Comparison of ENCODE assay signal across 25 cellular contexts in the genomic region with DNA sequence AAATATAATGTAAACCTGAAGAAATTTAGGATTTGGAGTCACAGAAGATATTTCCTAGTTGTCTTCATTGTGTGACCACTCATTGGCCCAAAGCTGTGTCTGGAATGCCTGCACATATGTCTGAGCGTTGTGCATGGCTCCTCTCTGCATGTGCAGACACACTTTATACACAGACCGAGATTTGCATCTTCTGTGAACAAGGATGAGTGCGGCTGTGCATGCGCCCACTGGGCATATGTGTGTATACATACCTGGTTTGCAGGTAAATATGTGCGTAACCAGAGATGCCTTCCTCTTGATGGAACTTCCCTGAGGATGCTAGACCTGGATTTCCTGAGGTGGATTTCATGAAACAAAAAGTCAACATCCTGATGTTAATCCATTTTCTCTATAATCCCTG. TPM values are rescaled to one million over a fixed set of nuclear protein-coding genes. Genes with fewer than 3 reads are reported as not detected.
A peak's percentile ranks its signal among the peaks of the same experiment; 100 is the strongest.
DNase-seq lines count a peak whose midpoint lies in the region; ATAC-seq, FAIRE-seq and TF ChIP-seq lines count a peak whose summit lies in the region.
"Had no signal": no experiment of that assay in that cellular context is flagged by ENCODE, and none has a peak within 500 bp of the region (broad histone marks: within the 10 kb centered on the region; RNA-seq: fewer than 3 reads in every experiment).

No MANE protein-coding gene starts in this region.

- H3K4me3 ChIP-seq in suprapubic skin = no peak overlapping the region
- H3K4me3 ChIP-seq in pancreas = no peak overlapping the region
- H3K4me3 ChIP-seq: SK-N-MC had no signal

- peaks cover 22% of the 10 kb centered on the region for H3K4me1 Mint-ChIP-seq in activated CD8-positive, alpha-beta memory T cell treated with anti-CD3 and anti-CD28 coated beads, Interleukin-2, amount 10 ng/mL, durations not matched to agents 7 days and 5 days
- peaks cover 52% of the 10 kb centered on the region for H3K4me1 Mint-ChIP-seq in WTC11

- H3K27me3 ChIP-seq in suprapubic skin (no peaks in the 10 kb centered on the region), pancreas (no peaks in the 10 kb centered on the region)

- 94% methylated on average over 5 of the region's 5 CpGs for WGBS in suprapubic skin
- 89 to 93% methylated on average over 5 of the region's 5 CpGs for WGBS in pancreas, 2 donors

- TF ChIP-seq POLR2A in suprapubic skin (IDR thresholded peaks at IDR 0.05) = no peak

- H3K36me3 ChIP-seq in suprapubic skin (no peaks in the 10 kb centered on the region), pancreas (no peaks in the 10 kb centered on the region)

- no peak overlapping the region for H3K4me3 Mint-ChIP-seq in activated CD8-positive, alpha-beta memory T cell treated with anti-CD3 and anti-CD28 coated beads, Interleukin-2, amount 10 ng/mL, durations not matched to agents 7 days and 5 days
- no peak overlapping the region for H3K4me3 Mint-ChIP-seq in WTC11
- H3K4me3 Mint-ChIP-seq: B cell; CD8-positive, alpha-beta memory T cell had no signal

- no peak for ATAC-seq in activated CD8-positive, alpha-beta memory T cell treated with anti-CD3 and anti-CD28 coated beads, Interleukin-2, amount 10 ng/mL, durations not matched to agents 7 days and 5 days
- ATAC-seq in WTC11 (no peak), pancreas (no peak)

- TF ChIP-seq CTCF in WTC11 (IDR thresholded peaks at IDR 0.05) (no peak), suprapubic skin (IDR thresholded peaks at IDR 0.05) (no peak), pancreas (IDR thresholded peaks at IDR 0.05) (no peak)

- peaks cover 1% of the 10 kb centered on the region for H3K36me3 Mint-ChIP-seq in activated CD8-positive, alpha-beta memory T cell treated with anti-CD3 and anti-CD28 coated beads, Interleukin-2, amount 10 ng/mL, durations not matched to agents 7 days and 5 days
- H3K36me3 Mint-ChIP-seq in WTC11 = no peaks in the 10 kb centered on the region

- no peak overlapping the region for H3K27ac Mint-ChIP-seq in activated CD8-positive, alpha-beta memory T cell treated with anti-CD3 and anti-CD28 coated beads, Interleukin-2, amount 10 ng/mL, durations not matched to agents 7 days and 5 days
- peak overlapping the region; percentile 19; the same call in 1 of the 2 replicates for H3K27ac Mint-ChIP-seq in WTC11
- H3K27ac Mint-ChIP-seq: B cell had no signal

- CTCF ChIA-PET in activated CD8-positive, alpha-beta memory T cell treated with anti-CD3 and anti-CD28 coated beads, Interleukin-2, amount 10 ng/mL, durations not matched to agents 7 days and 5 days (lab: Charles Lee) = no interaction called here
- CTCF ChIA-PET in WTC11 (lab: Charles Lee) = no interaction called here

- H3K9me3 Mint-ChIP-seq in activated CD8-positive, alpha-beta memory T cell treated with anti-CD3 and anti-CD28 coated beads, Interleukin-2, amount 10 ng/mL, durations not matched to agents 7 days and 5 days (ENCODE audit: low read depth) = no peaks in the 10 kb centered on the region
- no peaks in the 10 kb centered on the region for H3K9me3 Mint-ChIP-seq in WTC11
- H3K9me3 Mint-ChIP-seq: CD8-positive, alpha-beta memory T cell had no signal

- H3K9me3 ChIP-seq in suprapubic skin (no peaks in the 10 kb centered on the region), pancreas (no peaks in the 10 kb centered on the region)

- TF ChIP-seq EP300 in suprapubic skin (IDR thresholded peaks at IDR 0.05) = no peak

- H3K4me1 ChIP-seq in suprapubic skin (peaks cover 62% of the 10 kb centered on the region), pancreas (peaks cover 0 to 14% (median 0%) of the 10 kb centered on the region in 3 donors)

- intact Hi-C loops in pancreas (cut with DNase I) = no loop called here

- no peak for FAIRE-seq in pancreas (lab: Jason Lieb, UNC)
- FAIRE-seq: GM12891, RCC 7860 had no signal

- H3K27me3 Mint-ChIP-seq in activated CD8-positive, alpha-beta memory T cell treated with anti-CD3 and anti-CD28 coated beads, Interleukin-2, amount 10 ng/mL, durations not matched to agents 7 days and 5 days = no peaks in the 10 kb centered on the region
- H3K27me3 Mint-ChIP-seq in WTC11 (ENCODE audit: low read depth) = no peaks in the 10 kb centered on the region
- H3K27me3 Mint-ChIP-seq: B cell; CD8-positive, alpha-beta memory T cell had no signal

- POLR2A ChIA-PET in WTC11 (lab: Charles Lee) = interaction anchor here (0.6 kb wide), 1 partner anchor 811 kb away, joined by 6 read pairs; no protein-coding TSS in a partner anchor

- DNase-seq in activated CD8-positive, alpha-beta memory T cell treated with anti-CD3 and anti-CD28 coated beads, Interleukin-2, amount 10 ng/mL, durations not matched to agents 7 days and 5 days = peak; percentile 30
- DNase-seq in activated CD8-positive, alpha-beta memory T cell treated with anti-CD3 and anti-CD28 coated beads, Interleukin-2, amount 50 U/mL, for 4 hours = no peak
- no peak for DNase-seq in WTC11 (ENCODE audit: low spot score)
- DNase-seq in epithelial cell of prostate (ENCODE audit: low read depth, low spot score) = no peak
- DNase-seq in suprapubic skin (ENCODE audit: low spot score in 2 of 2) = peak; percentile 26 to 28
- DNase-seq in pancreas = no peak
- DNase-seq in GM19240 (ENCODE audit: insufficient read length, low spot score) = no peak
- DNase-seq: CD8-positive, alpha-beta memory T cell; DMS 273 treated with DMSO at 0.1 percent for 48 hours; DMS79 treated with DMSO at 0.1 percent for 48 hours; GF-D8; NCI-H1048; NCI-H1417; NCI-H1694 treated with DMSO at 0.1 percent for 48 hours; NCI-H2081; NCI-H2171; NCI-H226; NCI-H510A; NCI-H774; SIG-M5 had no signal

- peak overlapping the region; percentile 65 for H3K27ac ChIP-seq in epithelial cell of prostate
- H3K27ac ChIP-seq in suprapubic skin = no peak overlapping the region
- H3K27ac ChIP-seq in pancreas = no peak overlapping the region
- H3K27ac ChIP-seq: C4-2B, SK-N-MC had no signal

TF ChIP-seq in WTC11, 78 proteins besides CTCF, POLR2A, EP300 and RAD21 (continues in another document):
- TF ChIP-seq CREB1 (CRISPR knock-in tag; IDR thresholded peaks at IDR 0.05) (no peak), FOXK1 (CRISPR knock-in tag; IDR thresholded peaks at IDR 0.05) (no peak), ELF4 (CRISPR knock-in tag; IDR thresholded peaks at IDR 0.05; ENCODE audit: low read depth) (no peak), ZNF219 (CRISPR knock-in tag; IDR thresholded peaks at IDR 0.05; ENCODE audit: borderline replicate concordance) (no peak), ZNF671 (CRISPR knock-in tag; IDR thresholded peaks at IDR 0.05) (no peak), SP1 (CRISPR knock-in tag; conservative IDR thresholded peaks at IDR 0.05) (no peak), GRHL2 (CRISPR knock-in tag; IDR thresholded peaks at IDR 0.05; ENCODE audit: insufficient replicate concordance, severe bottlenecking) (no peak), ATF1 (CRISPR knock-in tag; IDR thresholded peaks at IDR 0.05) (no peak)
- TF ChIP-seq, protein P1, sequence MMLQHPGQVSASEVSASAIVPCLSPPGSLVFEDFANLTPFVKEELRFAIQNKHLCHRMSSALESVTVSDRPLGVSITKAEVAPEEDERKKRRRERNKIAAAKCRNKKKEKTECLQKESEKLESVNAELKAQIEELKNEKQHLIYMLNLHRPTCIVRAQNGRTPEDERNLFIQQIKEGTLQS (CRISPR knock-in tag; conservative IDR thresholded peaks at IDR 0.05) = no peak
- TF ChIP-seq, protein P2, sequence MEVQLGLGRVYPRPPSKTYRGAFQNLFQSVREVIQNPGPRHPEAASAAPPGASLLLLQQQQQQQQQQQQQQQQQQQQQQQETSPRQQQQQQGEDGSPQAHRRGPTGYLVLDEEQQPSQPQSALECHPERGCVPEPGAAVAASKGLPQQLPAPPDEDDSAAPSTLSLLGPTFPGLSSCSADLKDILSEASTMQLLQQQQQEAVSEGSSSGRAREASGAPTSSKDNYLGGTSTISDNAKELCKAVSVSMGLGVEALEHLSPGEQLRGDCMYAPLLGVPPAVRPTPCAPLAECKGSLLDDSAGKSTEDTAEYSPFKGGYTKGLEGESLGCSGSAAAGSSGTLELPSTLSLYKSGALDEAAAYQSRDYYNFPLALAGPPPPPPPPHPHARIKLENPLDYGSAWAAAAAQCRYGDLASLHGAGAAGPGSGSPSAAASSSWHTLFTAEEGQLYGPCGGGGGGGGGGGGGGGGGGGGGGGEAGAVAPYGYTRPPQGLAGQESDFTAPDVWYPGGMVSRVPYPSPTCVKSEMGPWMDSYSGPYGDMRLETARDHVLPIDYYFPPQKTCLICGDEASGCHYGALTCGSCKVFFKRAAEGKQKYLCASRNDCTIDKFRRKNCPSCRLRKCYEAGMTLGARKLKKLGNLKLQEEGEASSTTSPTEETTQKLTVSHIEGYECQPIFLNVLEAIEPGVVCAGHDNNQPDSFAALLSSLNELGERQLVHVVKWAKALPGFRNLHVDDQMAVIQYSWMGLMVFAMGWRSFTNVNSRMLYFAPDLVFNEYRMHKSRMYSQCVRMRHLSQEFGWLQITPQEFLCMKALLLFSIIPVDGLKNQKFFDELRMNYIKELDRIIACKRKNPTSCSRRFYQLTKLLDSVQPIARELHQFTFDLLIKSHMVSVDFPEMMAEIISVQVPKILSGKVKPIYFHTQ (CRISPR knock-in tag; IDR thresholded peaks at IDR 0.05) = no peak
- TF ChIP-seq, protein P3, sequence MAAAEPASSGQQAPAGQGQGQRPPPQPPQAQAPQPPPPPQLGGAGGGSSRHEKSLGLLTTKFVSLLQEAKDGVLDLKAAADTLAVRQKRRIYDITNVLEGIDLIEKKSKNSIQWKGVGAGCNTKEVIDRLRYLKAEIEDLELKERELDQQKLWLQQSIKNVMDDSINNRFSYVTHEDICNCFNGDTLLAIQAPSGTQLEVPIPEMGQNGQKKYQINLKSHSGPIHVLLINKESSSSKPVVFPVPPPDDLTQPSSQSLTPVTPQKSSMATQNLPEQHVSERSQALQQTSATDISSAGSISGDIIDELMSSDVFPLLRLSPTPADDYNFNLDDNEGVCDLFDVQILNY (CRISPR knock-in tag; IDR thresholded peaks at IDR 0.05) = no peak
- TF ChIP-seq, protein P4, sequence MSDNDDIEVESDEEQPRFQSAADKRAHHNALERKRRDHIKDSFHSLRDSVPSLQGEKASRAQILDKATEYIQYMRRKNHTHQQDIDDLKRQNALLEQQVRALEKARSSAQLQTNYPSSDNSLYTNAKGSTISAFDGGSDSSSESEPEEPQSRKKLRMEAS (CRISPR knock-in tag; IDR thresholded peaks at IDR 0.05) = no peak

RNA-seq across cellular contexts. Expression of a gene that starts 19.1 kb away (rescaled TPM):
- total RNA-seq in activated CD8-positive, alpha-beta memory T cell treated with anti-CD3 and anti-CD28 coated beads, Interleukin-2, amount 10 ng/mL, durations not matched to agents 7 days and 5 days = 10 to 100 TPM; 25.1 to 26.3 TPM
- total RNA-seq in WTC11 (2021) = 9.8 to 11.6 TPM (median 10.6 TPM) in 3 replicates
- total RNA-seq in suprapubic skin = 10 to 100 TPM; 22.6 to 40.2 (median 28.4) TPM
- total RNA-seq in pancreas = 10 to 100 TPM; 10.8 to 16.7 (median 11.9) TPM
- 10 to 100 TPM; 17.8 to 24.8 TPM for polyA plus RNA-seq in pancreas

Comparison
In these comparisons a context has a peak if more than half of its experiments do, and no peak if none do; other contexts are left out.
1. DNase-seq: peak in activated CD8-positive, alpha-beta memory T cell treated with anti-CD3 and anti-CD28 coated beads, Interleukin-2, amount 10 ng/mL, durations not matched to agents 7 days and 5 days (single experiment) and suprapubic skin (2 of 2); none in activated CD8-positive, alpha-beta memory T cell treated with anti-CD3 and anti-CD28 coated beads, Interleukin-2, amount 50 U/mL, for 4 hours (single experiment), WTC11 (single experiment), epithelial cell of prostate (single experiment), pancreas (0 of 6) and GM19240 (single experiment).